In genomic region chr12:47356129-47356622, GRCh38 we compare ENCODE assay signal across 9 cellular contexts.
DNase-seq lines count a peak whose midpoint lies in the region; ATAC-seq, FAIRE-seq and TF ChIP-seq lines count a peak whose summit lies in the region.
"Had no signal": no experiment of that assay in that cellular context is flagged by ENCODE, and none has a peak within 500 bp of the region (broad histone marks: within the 10 kb centered on the region; RNA-seq: fewer than 3 reads in every experiment).

No MANE protein-coding gene starts in this region.

- 0% methylated on average over 3 of the region's 3 CpGs for WGBS in GM12878 (ENCODE audit: insufficient coverage, insufficient replicate concordance, low lambda C conversion rate, missing lambda C conversion rate)
- WGBS in aorta, 2 donors: 62 to 76% methylated on average over 3 of the region's 3 CpGs

- H3K9ac ChIP-seq in GM12878 (ENCODE audit: control insufficient read depth, insufficient read depth, low read length): no peak overlapping the region

- TF ChIP-seq CTCF in CD14-positive monocyte (IDR thresholded peaks at IDR 0.05) (no peak), GM12878 (IDR thresholded peaks at IDR 0.05 in 2 of 3, conservative IDR thresholded peaks at IDR 0.05 in 1 of 3; ENCODE audit: control insufficient read depth in 2 of 3, extremely low read depth in 1 of 3, insufficient read depth in 1 of 3, low read depth in 3 of 3, low read length in 3 of 3) (no peak)

- no peak for TF ChIP-seq RAD21 in GM12878 (IDR thresholded peaks at IDR 0.05; ENCODE audit: insufficient read depth, low read depth, low read length)

- DNase-seq in CD14-positive monocyte (ENCODE audit: low spot score) (peak; percentile 66), GM12878 (ENCODE audit: low read depth, low spot score) (peak; percentile 44), aorta (no peak), iPS-NIHi7 (ENCODE audit: extremely low spot score) (no peak), H54 (ENCODE audit: insufficient read length, low spot score) (no peak), AG20443 (ENCODE audit: low spot score) (no peak)

- TF ChIP-seq EP300 in GM12878 (IDR thresholded peaks at IDR 0.05; ENCODE audit: borderline replicate concordance in 1 of 2, control insufficient read depth in 1 of 2, low read depth in 2 of 2, low read length in 2 of 2): no peak

- BruUV-seq in GM12878 (replicated peaks; lab: Mats Ljungman, UMichigan): no TSS peak

- intact Hi-C loops in CD14-positive monocyte (cut with micrococcal nuclease): loop anchor here (2.0 to 10.0 kb wide), 4 partner anchors 39 to 141 kb away; no protein-coding TSS in a partner anchor
- intact Hi-C loops in GM12878 (cut with micrococcal nuclease; ENCODE audit: unreplicated experiment): no loop called here
- intact Hi-C loops in aorta (cut with DNase I): no loop called here

- H3K36me3 Mint-ChIP-seq in CD14-positive monocyte: peaks cover 3% of the 10 kb centered on the region in 2 donors

- peak; percentile 75 for ATAC-seq in GM19452 (IDR thresholded peaks at IDR 0.05; ENCODE audit: unreplicated experiment)
- ATAC-seq in HG03469 (IDR thresholded peaks at IDR 0.05; ENCODE audit: unreplicated experiment): peak; percentile 66
- ATAC-seq in GM12878: peak; percentile 87
- ATAC-seq in aorta (ENCODE audit: low FRiP score): peak; percentile 44

- TF ChIP-seq POLR2A in GM12878 (IDR thresholded peaks at IDR 0.05; ENCODE audit: low read depth, low read length): no peak
- no peak for TF ChIP-seq POLR2A in H54 (IDR thresholded peaks at IDR 0.05; ENCODE audit: low read depth, low read length)

- H4K20me1 ChIP-seq in GM12878 (ENCODE audit: control insufficient read depth, insufficient read depth): no peaks in the 10 kb centered on the region

- CTCF ChIA-PET in GM12878 (lab: Yijun Ruan, JAX): interaction anchor here (0.7 kb wide), 1 partner anchor 149 kb away, joined by 3 read pairs; no protein-coding TSS in a partner anchor

- POLR2A ChIA-PET in GM12878 (lab: Charles Lee): no interaction called here

- H3K79me2 ChIP-seq in GM12878 (ENCODE audit: control insufficient read depth, insufficient read depth, low read length): no peaks in the 10 kb centered on the region

- peak overlapping the region; percentile 40 to 91 for H3K4me3 Mint-ChIP-seq in CD14-positive monocyte

- peaks cover 0 to 2% (median 0%) of the 10 kb centered on the region in 7 donors for H3K9me3 Mint-ChIP-seq in CD14-positive monocyte

- RAD21 ChIA-PET in GM12878 (lab: Charles Lee; ENCODE audit: unreplicated experiment): no interaction called here

- in situ Hi-C loops in GM12878 (cut with MboI): no loop called here

- peak overlapping the region; percentile 98 to 100 (median 100) for H3K27ac Mint-ChIP-seq in CD14-positive monocyte

- H3K4me1 Mint-ChIP-seq in CD14-positive monocyte: peaks cover 56% of the 10 kb centered on the region

- no peak overlapping the region for H2AFZ ChIP-seq in GM12878 (ENCODE audit: control insufficient read depth, low read depth, low read length)

- H3K36me3 ChIP-seq in GM12878 (ENCODE audit: control insufficient read depth in 2 of 2, insufficient read depth in 2 of 2, low read length in 1 of 2) (no peaks in the 10 kb centered on the region), aorta (ENCODE audit: control insufficient read depth in 1 of 2, insufficient read depth in 2 of 2, low read length in 1 of 2) (no peaks in the 10 kb centered on the region)

- SMC1A ChIA-PET in GM12878 (lab: Charles Lee; ENCODE audit: uncharacterized antibody, unreplicated experiment): interaction anchor here (0.9 kb wide), 1 partner anchor 345 kb away, joined by 3 read pairs; no protein-coding TSS in a partner anchor

- no peak overlapping the region for H3K27ac ChIP-seq in GM12878 (ENCODE audit: control insufficient read depth, insufficient read depth)
- no peak overlapping the region for H3K27ac ChIP-seq in aorta (ENCODE audit: low read depth in 1 of 2, low read length in 2 of 2)
- H3K27ac ChIP-seq: VCaP had no signal

- H3K4me2 ChIP-seq in GM12878 (ENCODE audit: control insufficient read depth, insufficient read depth): peak overlapping the region; percentile 41; the same call in 1 of the 2 replicates

- H3K4me1 ChIP-seq in GM12878 (ENCODE audit: control insufficient read depth, insufficient read depth, low read length): peaks cover 5% of the 10 kb centered on the region
- H3K4me1 ChIP-seq in aorta (ENCODE audit: control insufficient read depth in 1 of 2, insufficient read depth in 2 of 2, low read length in 2 of 2): no peaks in the 10 kb centered on the region

- H3K9me3 ChIP-seq in GM12878 (replicated peaks; ENCODE audit: control insufficient read depth, insufficient read depth, low read length) (no peaks in the 10 kb centered on the region), aorta (ENCODE audit: control insufficient read depth, low read length) (no peaks in the 10 kb centered on the region)

- peak; percentile 54 for FAIRE-seq in GM12878 (lab: Jason Lieb, UNC)
- FAIRE-seq in H54 (lab: Jason Lieb, UNC): no peak

- no peaks in the 10 kb centered on the region for H3K27me3 ChIP-seq in GM12878 (replicated peaks in 1 of 2; ENCODE audit: control insufficient read depth in 2 of 2, insufficient read depth in 2 of 2, low read length in 1 of 2)
- H3K27me3 ChIP-seq in aorta (ENCODE audit: control insufficient read depth in 1 of 2, insufficient read depth in 2 of 2, low read length in 1 of 2): no peaks in the 10 kb centered on the region

- H3K4me3 ChIP-seq in GM12878: no peak overlapping the region
- no peak overlapping the region for H3K4me3 ChIP-seq in aorta (ENCODE audit: low read length in 2 of 2)

- H3K27me3 Mint-ChIP-seq in CD14-positive monocyte (ENCODE audit: low read depth in 3 of 3): peaks cover 0 to 3% (median 0%) of the 10 kb centered on the region in 3 donors

TF ChIP-seq in GM12878, 131 proteins besides CTCF, POLR2A, EP300 and RAD21 (continues in another document):
- peak; percentile 57; the same call in 1 of the 2 replicates for TF ChIP-seq JUNB (IDR thresholded peaks at IDR 0.05)
- no peak for TF ChIP-seq MTA3 (IDR thresholded peaks at IDR 0.05; ENCODE audit: borderline replicate concordance, low read length)
- no peak for TF ChIP-seq BRCA1 (IDR thresholded peaks at IDR 0.05; ENCODE audit: low read depth, low read length)
- TF ChIP-seq FOXM1 (IDR thresholded peaks at IDR 0.05; ENCODE audit: low read depth, low read length): no peak
- TF ChIP-seq MLLT1 (IDR thresholded peaks at IDR 0.05): no peak
- peak; percentile 98 for TF ChIP-seq PAX5 (IDR thresholded peaks at IDR 0.05; ENCODE audit: borderline replicate concordance, low read depth, low read length)
- TF ChIP-seq PAX8 (IDR thresholded peaks at IDR 0.05): no peak
- TF ChIP-seq IKZF1 (conservative IDR thresholded peaks at IDR 0.05): no peak; the same call in 1 of the 2 replicates
- TF ChIP-seq HCFC1 (IDR thresholded peaks at IDR 0.05; ENCODE audit: low read length): no peak
- TF ChIP-seq YBX1 (IDR thresholded peaks at IDR 0.05): no peak
- no peak for TF ChIP-seq ZNF24 (IDR thresholded peaks at IDR 0.05)
- TF ChIP-seq WRNIP1 (IDR thresholded peaks at IDR 0.05; ENCODE audit: borderline replicate concordance, low read depth, low read length): no peak
- TF ChIP-seq CREB1 (IDR thresholded peaks at IDR 0.05; ENCODE audit: low read depth): no peak
- TF ChIP-seq SUZ12 (IDR thresholded peaks at IDR 0.05; ENCODE audit: unreplicated experiment): no peak
- peak; percentile 76 for TF ChIP-seq TCF7 (IDR thresholded peaks at IDR 0.05; ENCODE audit: borderline replicate concordance)
- no peak for TF ChIP-seq ZSCAN29 (IDR thresholded peaks at IDR 0.05)
- no peak; the same call in 1 of the 2 replicates for TF ChIP-seq IRF4 (IDR thresholded peaks at IDR 0.05; ENCODE audit: low read depth, low read length)
- TF ChIP-seq ZNF687 (IDR thresholded peaks at IDR 0.05): no peak
- no peak for TF ChIP-seq RFX5 (IDR thresholded peaks at IDR 0.05; ENCODE audit: low read depth, low read length)

Comparison
In these comparisons a context has a peak if more than half of its experiments do, and no peak if none do; other contexts are left out.
1. DNase-seq: peak in CD14-positive monocyte (single experiment) and GM12878 (single experiment); none in aorta (0 of 2), iPS-NIHi7 (single experiment), H54 (single experiment) and AG20443 (single experiment).
2. intact Hi-C loops: an anchor here in CD14-positive monocyte (2.0 to 10.0 kb wide); none called in GM12878 and aorta.
3. Peak in every context shown above with its lines, with median percentiles within 50 percentile points of each other: ATAC-seq.